In the genomic region with DNA sequence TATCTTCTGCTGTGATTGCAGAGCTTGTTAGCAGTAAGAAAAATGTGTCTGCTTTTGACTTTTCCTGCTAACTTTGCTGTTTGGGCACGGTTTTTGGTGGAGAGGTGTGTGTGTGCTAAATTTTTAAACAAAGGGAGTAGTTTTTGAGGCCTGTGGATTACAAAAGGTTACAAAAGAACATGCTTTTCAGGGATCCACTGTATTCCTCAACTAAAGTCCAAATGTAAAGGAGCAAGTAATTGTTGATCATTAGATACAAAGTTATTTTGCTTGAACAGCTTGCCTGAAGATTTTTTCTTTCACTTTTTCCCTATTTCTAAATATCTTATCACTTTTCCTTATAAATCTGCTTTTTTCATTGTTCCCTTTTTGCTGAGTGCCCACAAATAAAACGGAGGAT, we compare ENCODE assay signal across 11 cellular contexts. TPM values are rescaled to one million over a fixed set of nuclear protein-coding genes. Genes with fewer than 3 reads are reported as not detected.
A peak's percentile ranks its signal among the peaks of the same experiment; 100 is the strongest.
DNase-seq lines count a peak whose midpoint lies in the region; ATAC-seq and TF ChIP-seq lines count a peak whose summit lies in the region.
"Had no signal": no experiment of that assay in that cellular context is flagged by ENCODE, and none has a peak within 500 bp of the region (broad histone marks: within the 10 kb centered on the region; RNA-seq: fewer than 3 reads in every experiment).

No MANE protein-coding gene starts in this region.

- H3K36me3 Mint-ChIP-seq in activated CD8-positive, alpha-beta T cell treated with anti-CD3 and anti-CD28 coated beads for 36 hours (ENCODE audit: low read depth): peaks cover 57% of the 10 kb centered on the region

- POLR2A ChIA-PET in AG04450 (lab: Yijun Ruan, JAX): interaction anchor here (0.6 kb wide), 1 partner anchor 151 kb away, joined by 4 read pairs; no protein-coding TSS in a partner anchor
- POLR2A ChIA-PET in activated CD8-positive, alpha-beta T cell treated with anti-CD3 and anti-CD28 coated beads for 36 hours (lab: Charles Lee): interaction anchor here (0.6 to 24.4 kb wide), 8 partner anchors 18 to 147 kb away, joined by 3 to 583 read pairs (median 5); no protein-coding TSS in a partner anchor

- TF ChIP-seq POLR2A in vagina (IDR thresholded peaks at IDR 0.05): no peak

- H3K27me3 Mint-ChIP-seq in activated CD8-positive, alpha-beta T cell treated with anti-CD3 and anti-CD28 coated beads for 36 hours: no peaks in the 10 kb centered on the region

- H3K4me3 ChIP-seq in AG04450 (ENCODE audit: low read depth, low read length) (peak overlapping the region; percentile 81), HAP-1 (peak overlapping the region; percentile 81; the same call in 1 of the 2 replicates), lower lobe of right lung (peak overlapping the region; percentile 93), vagina (no peak overlapping the region)

- H3K4me1 ChIP-seq in HAP-1 (peaks cover 28% of the 10 kb centered on the region), lower lobe of right lung (peaks cover 40% of the 10 kb centered on the region), vagina (peaks cover 49% of the 10 kb centered on the region)

- H3K27ac ChIP-seq in AG04450 (ENCODE audit: low read depth, low read length): no peak overlapping the region
- no peak overlapping the region for H3K27ac ChIP-seq in lower lobe of right lung
- no peak overlapping the region for H3K27ac ChIP-seq in vagina

- ATAC-seq in activated CD8-positive, alpha-beta T cell treated with anti-CD3 and anti-CD28 coated beads for 36 hours: no peak
- no peak for ATAC-seq in lower lobe of right lung

- intact Hi-C loops in activated CD8-positive, alpha-beta T cell treated with anti-CD3 and anti-CD28 coated beads for 36 hours (cut with micrococcal nuclease): no loop called here
- intact Hi-C loops in lower lobe of right lung (cut with DNase I): no loop called here
- intact Hi-C loops in vagina (cut with DNase I): no loop called here

- peaks cover 58% of the 10 kb centered on the region for H3K4me1 Mint-ChIP-seq in activated CD8-positive, alpha-beta T cell treated with anti-CD3 and anti-CD28 coated beads for 36 hours (ENCODE audit: low read depth)

- DNase-seq in AG04450 (ENCODE audit: low read depth, low spot score) (no peak), HAP-1 (ENCODE audit: low spot score in 2 of 2) (no peak), lower lobe of right lung (no peak), vagina (ENCODE audit: extremely low spot score in 2 of 2) (no peak), NCI-H1694 (lab: John Stamatoyannopoulos, UW) (no peak), NCI-H128 (lab: John Stamatoyannopoulos, UW; ENCODE audit: unreplicated experiment) (no peak), COR-L47 (lab: John Stamatoyannopoulos, UW) (no peak)
- no peak for DNase-seq in activated CD8-positive, alpha-beta T cell treated with anti-CD3 and anti-CD28 coated beads for 36 hours
- DNase-seq: dermis blood vessel endothelial cell, NCI-H1048, thyroid gland had no signal

- no peaks in the 10 kb centered on the region for H3K9me3 Mint-ChIP-seq in activated CD8-positive, alpha-beta T cell treated with anti-CD3 and anti-CD28 coated beads for 36 hours

- peak overlapping the region; percentile 96 for H3K27ac Mint-ChIP-seq in activated CD8-positive, alpha-beta T cell treated with anti-CD3 and anti-CD28 coated beads for 36 hours

- CTCF ChIA-PET in AG04450 (lab: Charles Lee): interaction anchor here (1.3 to 2.4 kb wide), 2 partner anchors 12 to 36 kb away, joined by 6 to 7 read pairs; no protein-coding TSS in a partner anchor
- CTCF ChIA-PET in activated CD8-positive, alpha-beta T cell treated with anti-CD3 and anti-CD28 coated beads for 36 hours (lab: Charles Lee): interaction anchor here (8.2 kb wide), 1 partner anchor 12 kb away, joined by 92 read pairs; no protein-coding TSS in a partner anchor

- H3K36me3 ChIP-seq in HAP-1 (replicated peaks) (peaks cover 61% of the 10 kb centered on the region), lower lobe of right lung (peaks cover 54% of the 10 kb centered on the region), vagina (peaks cover 0 to 49% of the 10 kb centered on the region in 2 donors)

- H3K27me3 ChIP-seq in AG04450 (ENCODE audit: control insufficient read depth, insufficient read depth, low read length): no peaks in the 10 kb centered on the region
- no peaks in the 10 kb centered on the region for H3K27me3 ChIP-seq in HAP-1 (ENCODE audit: low read depth)
- no peaks in the 10 kb centered on the region for H3K27me3 ChIP-seq in lower lobe of right lung (ENCODE audit: low read depth)
- H3K27me3 ChIP-seq in vagina: no peaks in the 10 kb centered on the region
- H3K27me3 ChIP-seq: thyroid gland had no signal

- in situ Hi-C loops in HAP-1 (cut with MboI; ENCODE audit: low sequenced_read_pairs): no loop called here

- no peak for TF ChIP-seq CTCF in AG04450 (IDR thresholded peaks at IDR 0.05; ENCODE audit: low read depth, low read length)
- TF ChIP-seq CTCF in activated CD8-positive, alpha-beta T cell treated with anti-CD3 and anti-CD28 coated beads for 36 hours (IDR thresholded peaks at IDR 0.05): no peak
- no peak for TF ChIP-seq CTCF in lower lobe of right lung (IDR thresholded peaks at IDR 0.05)
- TF ChIP-seq CTCF in vagina (IDR thresholded peaks at IDR 0.05): no peak

- H3K9me3 ChIP-seq in AG04450 (ENCODE audit: control insufficient read depth, insufficient read depth, low read length): no peaks in the 10 kb centered on the region
- no peaks in the 10 kb centered on the region for H3K9me3 ChIP-seq in HAP-1
- no peaks in the 10 kb centered on the region for H3K9me3 ChIP-seq in lower lobe of right lung
- no peaks in the 10 kb centered on the region for H3K9me3 ChIP-seq in vagina
- H3K9me3 ChIP-seq: thyroid gland had no signal

- H3K4me3 Mint-ChIP-seq in activated CD8-positive, alpha-beta T cell treated with anti-CD3 and anti-CD28 coated beads for 36 hours: peak overlapping the region; percentile 94

RNA-seq across cellular contexts. Expression of gene KPNB1, which starts 2.0 kb away (rescaled TPM):
- polyA plus RNA-seq in AG04450 (2011; rRNA removed): 207 and 212 TPM in 2 replicates
- polyA minus RNA-seq in AG04450 (2011; rRNA and poly(A)+ RNA removed): 250 and 270 TPM in 2 replicates
- total RNA-seq in activated CD8-positive, alpha-beta T cell treated with anti-CD3 and anti-CD28 coated beads for 36 hours: 100 to 1,000 TPM; 589 to 605 TPM
- total RNA-seq in lower lobe of right lung: 210 TPM
- 157 TPM for total RNA-seq in vagina

RNA-seq across cellular contexts. Expression of gene TBKBP1, which starts 42.3 kb away (rescaled TPM):
- polyA plus RNA-seq in AG04450 (2011; rRNA removed): 4.8 and 5.5 TPM in 2 replicates
- polyA minus RNA-seq in AG04450 (2011; rRNA and poly(A)+ RNA removed): 3.9 and 7.1 TPM in 2 replicates
- total RNA-seq in activated CD8-positive, alpha-beta T cell treated with anti-CD3 and anti-CD28 coated beads for 36 hours: 10 to 100 TPM; 12.4 to 13.6 TPM
- total RNA-seq in lower lobe of right lung (8.3 TPM), vagina (13.8 TPM)

Comparison
In these comparisons a context has a peak if more than half of its experiments do, and no peak if none do; other contexts are left out.
1. H3K4me3 ChIP-seq: peak in AG04450 (single experiment), HAP-1 (single experiment) and lower lobe of right lung (single experiment); none in vagina (0 of 2).